Comparison of ENCODE assay signal across 9 cellular contexts in genomic region chr14:101808020-101808641, GRCh38. TPM values are rescaled to one million over a fixed set of nuclear protein-coding genes. Genes with fewer than 3 reads are reported as not detected.
DNase-seq lines count a peak whose midpoint lies in the region; ATAC-seq, FAIRE-seq and TF ChIP-seq lines count a peak whose summit lies in the region.
"Had no signal": no experiment of that assay in that cellular context is flagged by ENCODE, and none has a peak within 500 bp of the region (broad histone marks: within the 10 kb centered on the region; RNA-seq: fewer than 3 reads in every experiment).

No MANE protein-coding gene starts in this region.

- no peak overlapping the region for H2AFZ ChIP-seq in SK-N-SH (ENCODE audit: low read depth)

- TF ChIP-seq CTCF in SK-N-SH (IDR thresholded peaks at IDR 0.05) (no peak), kidney (IDR thresholded peaks at IDR 0.05; ENCODE audit: borderline replicate concordance, extremely low read depth, insufficient read depth) (no peak)

- H3K27me3 ChIP-seq in SK-N-SH (ENCODE audit: insufficient read depth) (no peaks in the 10 kb centered on the region), iPS-20b (ENCODE audit: insufficient read depth, low read length) (no peaks in the 10 kb centered on the region)

- H3K4me2 ChIP-seq in SK-N-SH: no peak overlapping the region

- peaks cover 36% of the 10 kb centered on the region for H3K79me2 ChIP-seq in SK-N-SH (ENCODE audit: insufficient read depth)

- peaks cover 0 to 6% of the 10 kb centered on the region in 2 experiments for H3K36me3 ChIP-seq in SK-N-SH (replicated peaks in 1 of 2; ENCODE audit: control insufficient read depth in 1 of 2, insufficient read depth in 2 of 2, low read length in 1 of 2)
- no peaks in the 10 kb centered on the region; the same call in 1 of the 2 replicates for H3K36me3 ChIP-seq in iPS-20b (ENCODE audit: insufficient read depth, low read depth, low read length)
- no peaks in the 10 kb centered on the region for H3K36me3 ChIP-seq in kidney (ENCODE audit: control insufficient read depth in 1 of 2, insufficient read depth in 2 of 2, low read length in 2 of 2)

- no peak overlapping the region for H3K9ac ChIP-seq in SK-N-SH
- peak overlapping the region; percentile 13; the same call in 1 of the 2 replicates for H3K9ac ChIP-seq in iPS-20b (ENCODE audit: low read depth, low read length)
- H3K9ac ChIP-seq in kidney (ENCODE audit: low read length in 2 of 2): no peak overlapping the region

- H3K27ac ChIP-seq in SK-N-SH (ENCODE audit: low read depth in 2 of 2, low read length in 1 of 2) (peak overlapping the region; percentile 33 to 98), iPS-20b (ENCODE audit: low read length) (no peak overlapping the region), kidney (ENCODE audit: low read depth in 2 of 2, low read length in 2 of 2) (no peak overlapping the region)

- H4K20me1 ChIP-seq in SK-N-SH (ENCODE audit: insufficient read depth): peaks cover 23% of the 10 kb centered on the region

- no peaks in the 10 kb centered on the region for H3K9me2 ChIP-seq in SK-N-SH

- intact Hi-C loops in left ventricle myocardium superior (cut with micrococcal nuclease): no loop called here
- intact Hi-C loops in Right ventricle myocardium superior (cut with DNase I): no loop called here
- intact Hi-C loops in kidney (cut with DNase I): no loop called here

- TF ChIP-seq EP300 in SK-N-SH (IDR thresholded peaks at IDR 0.05; ENCODE audit: borderline replicate concordance in 1 of 2, low read depth in 1 of 2, low read length in 1 of 2): no peak

- DNase-seq in left ventricle myocardium superior (no peak), Right ventricle myocardium superior (no peak), SK-N-SH (peak; percentile 60), kidney (no peak), NCI-H2029 treated with DMSO at 0.1 percent for 48 hours (lab: John Stamatoyannopoulos, UW) (no peak), hepatic stellate cell (ENCODE audit: low spot score) (no peak)
- DNase-seq: psoas muscle had no signal

- H3K9me3 ChIP-seq in SK-N-SH: 0 out of 2 replicates have a peak, but pooled peaks cover 3% of the 10 kb centered on the region
- no peaks in the 10 kb centered on the region for H3K9me3 ChIP-seq in iPS-20b (ENCODE audit: insufficient read depth, low read depth, low read length)
- H3K9me3 ChIP-seq in kidney (ENCODE audit: control insufficient read depth in 1 of 2, low read length in 2 of 2): no peaks in the 10 kb centered on the region
- H3K9me3 ChIP-seq: psoas muscle had no signal

- TF ChIP-seq RAD21 in SK-N-SH (IDR thresholded peaks at IDR 0.05; ENCODE audit: low read length): no peak

- CTCF ChIA-PET in SK-N-SH (lab: Yijun Ruan, JAX): interaction anchor here (0.7 to 5.2 kb wide), 10 partner anchors 9 to 289 kb away, joined by 3 to 33 read pairs (median 3); no protein-coding TSS in a partner anchor

- POLR2A ChIA-PET in SK-N-SH (lab: Yijun Ruan, JAX): interaction anchor here (0.6 to 0.9 kb wide), 2 partner anchors 20 to 116 kb away, joined by 3 read pairs; no protein-coding TSS in a partner anchor

- H3K4me3 ChIP-seq in SK-N-SH (ENCODE audit: low read depth in 2 of 2, low read length in 1 of 2) (peak overlapping the region in 1 of 2 experiments; percentile 17; a peak in 1 of 4 replicates), iPS-20b (ENCODE audit: low read length) (no peak overlapping the region), kidney (ENCODE audit: low read length in 2 of 2) (no peak overlapping the region)

- 63% methylated on average over 11 of the region's 11 CpGs for WGBS in SK-N-SH (ENCODE audit: low lambda C conversion rate)

- no peak for FAIRE-seq in kidney (lab: Jason Lieb, UNC)

- H3F3A ChIP-seq in SK-N-SH (replicated peaks; ENCODE audit: insufficient read depth): peaks cover 26% of the 10 kb centered on the region

- ATAC-seq in left ventricle myocardium superior: peak; percentile 2
- ATAC-seq in Right ventricle myocardium superior (ENCODE audit: poor library complexity): no peak
- ATAC-seq in HG02973 (IDR thresholded peaks at IDR 0.05; ENCODE audit: unreplicated experiment): no peak
- ATAC-seq: psoas muscle had no signal

- H3K4me1 ChIP-seq in SK-N-SH (ENCODE audit: control insufficient read depth in 1 of 2, insufficient read depth in 2 of 2, low read depth in 1 of 2, low read length in 1 of 2): peaks cover 14 to 34% of the 10 kb centered on the region in 2 experiments; a peak in 3 of 4 replicates
- peaks cover 9% of the 10 kb centered on the region; the same call in 1 of the 2 replicates for H3K4me1 ChIP-seq in iPS-20b (ENCODE audit: insufficient read depth, low read length)
- peaks cover 13 to 15% of the 10 kb centered on the region in 2 donors for H3K4me1 ChIP-seq in kidney (ENCODE audit: control insufficient read depth in 1 of 2, insufficient read depth in 1 of 2, low read depth in 1 of 2, low read length in 2 of 2)

TF ChIP-seq in SK-N-SH, 30 proteins besides CTCF, POLR2A, EP300 and RAD21:
- no peak for TF ChIP-seq IRF3 (IDR thresholded peaks at IDR 0.05; ENCODE audit: low read depth, low read length)
- no peak for TF ChIP-seq TEAD4 (IDR thresholded peaks at IDR 0.05; ENCODE audit: borderline replicate concordance, insufficient read depth)
- TF ChIP-seq ZBTB33 (IDR thresholded peaks at IDR 0.05; ENCODE audit: borderline replicate concordance, low read depth): no peak
- TF ChIP-seq ELF1 (IDR thresholded peaks at IDR 0.05): no peak
- no peak; the same call in 1 of the 2 replicates for TF ChIP-seq GATA2 (CRISPR knock-in tag; IDR thresholded peaks at IDR 0.05)
- no peak for TF ChIP-seq FOXJ3 (CRISPR knock-in tag; IDR thresholded peaks at IDR 0.05)
- no peak for TF ChIP-seq TCF12 (IDR thresholded peaks at IDR 0.05)
- TF ChIP-seq RXRA (IDR thresholded peaks at IDR 0.05; ENCODE audit: borderline replicate concordance, low read depth): no peak
- TF ChIP-seq MAX (IDR thresholded peaks at IDR 0.05; ENCODE audit: low read depth): no peak
- TF ChIP-seq JUND (IDR thresholded peaks at IDR 0.05): no peak
- TF ChIP-seq EZH2phosphoT487 (IDR thresholded peaks at IDR 0.05; ENCODE audit: borderline replicate concordance, low read depth): no peak
- no peak for TF ChIP-seq GABPA (IDR thresholded peaks at IDR 0.05; ENCODE audit: low read depth)
- no peak for TF ChIP-seq CHD2 (IDR thresholded peaks at IDR 0.05; ENCODE audit: low read length, partially characterized antibody)

RNA-seq across cellular contexts. Expression of gene PPP2R5C, which starts 46.6 kb away (rescaled TPM):
- total RNA-seq in left ventricle myocardium superior (211 TPM), Right ventricle myocardium superior (169 TPM), kidney (129 TPM)
- polyA plus RNA-seq in SK-N-SH (2012; rRNA removed) (43.7 and 61.0 TPM in 2 replicates), kidney (ENCODE audit: insufficient read depth, low read depth, low replicate concordance) (65.6 TPM)
- 61.5 and 75.2 TPM in 2 replicates for polyA plus RNA-seq in SK-N-SH (2012; cell fraction: cytosol; rRNA removed)
- polyA plus RNA-seq in SK-N-SH (2012; cell fraction: nucleus; rRNA removed): 40.4 and 72.7 TPM in 2 replicates

Comparison
In these comparisons a context has a peak if more than half of its experiments do, and no peak if none do; other contexts are left out.
1. H3K27ac ChIP-seq: peak in SK-N-SH (2 of 2); none in iPS-20b (single experiment) and kidney (0 of 2).